In genomic region chr16:83814654-83814985, GRCh38 we compare ENCODE assay signal across 18 cellular contexts. TPM values are rescaled to one million over a fixed set of nuclear protein-coding genes. Genes with fewer than 3 reads are reported as not detected.
A peak's percentile ranks its signal among the peaks of the same experiment; 100 is the strongest.
DNase-seq lines count a peak whose midpoint lies in the region; ATAC-seq and TF ChIP-seq lines count a peak whose summit lies in the region.
"Had no signal": no experiment of that assay in that cellular context is flagged by ENCODE, and none has a peak within 500 bp of the region (broad histone marks: within the 10 kb centered on the region; RNA-seq: fewer than 3 reads in every experiment).

No MANE protein-coding gene starts in this region.

- intact Hi-C loops in Right ventricle myocardium superior (cut with DNase I) (no loop called here), Right ventricle myocardium inferior (cut with DNase I) (no loop called here)

- in situ Hi-C loops in brain microvascular endothelial cell (cut with HindIII; ENCODE audit: low pct_ligation_motif_present, low sequenced_read_pairs): no loop called here

- H3K4me1 Mint-ChIP-seq in mesothelial cell of epicardium (peaks cover 29% of the 10 kb centered on the region), type B pancreatic cell (ENCODE audit: unreplicated experiment) (peaks cover 30% of the 10 kb centered on the region)

- peak overlapping the region; percentile 86 for H3K27ac Mint-ChIP-seq in mesothelial cell of epicardium
- peak overlapping the region; percentile 50 for H3K27ac Mint-ChIP-seq in type B pancreatic cell
- H3K27ac Mint-ChIP-seq: activated CD4-positive, alpha-beta T cell treated with anti-CD3 and anti-CD28 coated beads for 36 hours; CD8-positive, alpha-beta memory T cell; stimulated activated effector memory CD8-positive, alpha-beta T cell treated with anti-CD3 and anti-CD28 coated beads, Interleukin-12 subunit alpha, Interleukin-12 subunit beta, amount 100 ng/mL, for 72 hours; T-helper 1 cell treated with Interleukin-12 subunit alpha and Interleukin-12 subunit beta and Interleukin-4 antibody, amounts not matched to agents 30 μg/mL and 1 μg/mL, for 36 hours had no signal

- H3K27me3 Mint-ChIP-seq in mesothelial cell of epicardium (ENCODE audit: low read depth): no peaks in the 10 kb centered on the region
- H3K27me3 Mint-ChIP-seq in type B pancreatic cell: no peaks in the 10 kb centered on the region
- H3K27me3 Mint-ChIP-seq: activated CD4-positive, alpha-beta T cell treated with anti-CD3 and anti-CD28 coated beads for 36 hours; activated T-cell treated with anti-CD3 and anti-CD28 coated beads, Interleukin-2, amount 50 U/mL, for 24 hours; CD8-positive, alpha-beta memory T cell; IgD-negative memory B cell had no signal

- TF ChIP-seq CTCF in brain microvascular endothelial cell (IDR thresholded peaks at IDR 0.05; ENCODE audit: low read depth, low read length, missing control alignments) (no peak), mesothelial cell of epicardium (IDR thresholded peaks at IDR 0.05; ENCODE audit: unreplicated experiment) (no peak), type B pancreatic cell (conservative IDR thresholded peaks at IDR 0.05) (no peak), BE2C (IDR thresholded peaks at IDR 0.05; ENCODE audit: low read depth, low read length) (no peak)

- peak overlapping the region; percentile 40 for H3K27ac ChIP-seq in brain microvascular endothelial cell
- H3K27ac ChIP-seq: gastrocnemius medialis, PC-9 had no signal

- no peaks in the 10 kb centered on the region for H3K9me3 ChIP-seq in BE2C
- H3K9me3 ChIP-seq: gastrocnemius medialis had no signal

- H3K4me1 ChIP-seq in BE2C: no peaks in the 10 kb centered on the region

- peak overlapping the region; percentile 38 for H3K4me3 Mint-ChIP-seq in mesothelial cell of epicardium
- no peak overlapping the region for H3K4me3 Mint-ChIP-seq in type B pancreatic cell
- H3K4me3 Mint-ChIP-seq: activated CD4-positive, alpha-beta T cell treated with anti-CD3 and anti-CD28 coated beads for 36 hours; activated T-cell treated with anti-CD3 and anti-CD28 coated beads, Interleukin-2, amount 50 U/mL, for 24 hours; CD8-positive, alpha-beta memory T cell; stimulated activated effector memory CD8-positive, alpha-beta T cell treated with anti-CD3 and anti-CD28 coated beads, Interleukin-12 subunit alpha, Interleukin-12 subunit beta, amount 100 ng/mL, for 72 hours; T-helper 1 cell treated with Interleukin-12 subunit alpha and Interleukin-12 subunit beta and Interleukin-4 antibody, amounts not matched to agents 30 μg/mL and 1 μg/mL, for 36 hours had no signal

- H3K9me3 Mint-ChIP-seq in mesothelial cell of epicardium (no peaks in the 10 kb centered on the region), type B pancreatic cell (no peaks in the 10 kb centered on the region)
- H3K9me3 Mint-ChIP-seq: activated T-cell treated with anti-CD3 and anti-CD28 coated beads, Interleukin-2, amount 50 U/mL, for 24 hours; CD8-positive, alpha-beta memory T cell; IgD-negative memory B cell; stimulated activated effector memory CD8-positive, alpha-beta T cell treated with anti-CD3 and anti-CD28 coated beads, Interleukin-12 subunit alpha, Interleukin-12 subunit beta, amount 100 ng/mL, for 72 hours; T-helper 1 cell treated with Interleukin-12 subunit alpha and Interleukin-12 subunit beta and Interleukin-4 antibody, amounts not matched to agents 30 μg/mL and 1 μg/mL, for 36 hours had no signal

- H3K36me3 Mint-ChIP-seq in mesothelial cell of epicardium (peaks cover 4% of the 10 kb centered on the region), type B pancreatic cell (peaks cover 20% of the 10 kb centered on the region)
- H3K36me3 Mint-ChIP-seq: IgD-negative memory B cell had no signal

- DNase-seq in Right ventricle myocardium superior (no peak), Right ventricle myocardium inferior (ENCODE audit: missing footprints) (no peak), brain microvascular endothelial cell (no peak), mesothelial cell of epicardium (ENCODE audit: low spot score in 2 of 2, unreplicated experiment in 2 of 2) (no peak), type B pancreatic cell (ENCODE audit: extremely low spot score, unreplicated experiment) (no peak), NCI-H1694 (lab: John Stamatoyannopoulos, UW) (no peak), BE2C (no peak)
- DNase-seq: activated CD4-positive, alpha-beta T cell treated with anti-CD3 and anti-CD28 coated beads for 36 hours; activated T-cell treated with anti-CD3 and anti-CD28 coated beads, Interleukin-2, amount 50 U/mL, for 24 hours; CD8-positive, alpha-beta memory T cell; gastrocnemius medialis; NCI-H446 treated with DMSO at 0.1 percent for 48 hours; PC-9; stimulated activated CD4-positive, alpha-beta T cell treated with anti-CD3 and anti-CD28 coated beads, Interleukin-4, amount 100 ng/mL, for 4 hours had no signal

- ATAC-seq in Right ventricle myocardium superior (ENCODE audit: poor library complexity): peak; percentile 6
- no peak for ATAC-seq in Right ventricle myocardium inferior
- no peak for ATAC-seq in GM21723 (IDR thresholded peaks at IDR 0.05; ENCODE audit: unreplicated experiment)
- ATAC-seq: stimulated activated effector memory CD8-positive, alpha-beta T cell treated with anti-CD3 and anti-CD28 coated beads, Interleukin-12 subunit alpha, Interleukin-12 subunit beta, amount 100 ng/mL, for 72 hours had no signal

- H3K4me3 ChIP-seq in brain microvascular endothelial cell (ENCODE audit: low read depth, low read length) (no peak overlapping the region), BE2C (ENCODE audit: low read depth, low read length) (no peak overlapping the region)
- H3K4me3 ChIP-seq: gastrocnemius medialis, PC-9 had no signal

- peaks cover 12% of the 10 kb centered on the region for H3K36me3 ChIP-seq in brain microvascular endothelial cell (replicated peaks)
- peaks cover 11% of the 10 kb centered on the region for H3K36me3 ChIP-seq in BE2C

- H3K27me3 ChIP-seq in brain microvascular endothelial cell (replicated peaks) (peaks cover 1% of the 10 kb centered on the region), BE2C (peaks cover 6% of the 10 kb centered on the region; the same call in 1 of the 2 replicates)
- H3K27me3 ChIP-seq: gastrocnemius medialis had no signal

RNA-seq across cellular contexts. Expression of gene HSBP1, which starts 6.8 kb away (rescaled TPM):
- 175 TPM for total RNA-seq in Right ventricle myocardium superior
- total RNA-seq in Right ventricle myocardium inferior: 189 TPM
- total RNA-seq in mesothelial cell of epicardium: 137 to 139 TPM (median 138 TPM) in 3 replicates
- total RNA-seq in type B pancreatic cell (ENCODE audit: low replicate concordance): 139 and 226 TPM in 2 replicates
- polyA plus RNA-seq in BE2C (2012; ENCODE audit: insufficient read depth, insufficient read length, low read depth): 313 TPM
